In genomic region chr10:42875388-42875755, GRCh38 we compare ENCODE assay signal across 1 cellular context.
TF ChIP-seq lines count a peak whose summit lies in the region.

No MANE protein-coding gene starts in this region.

TF ChIP-seq in H1, 55 proteins besides CTCF, POLR2A, EP300 and RAD21:
- no peak for TF ChIP-seq POU5F1 (IDR thresholded peaks at IDR 0.05; ENCODE audit: low read depth, low read length)
TF ChIP-seq in H1: peak in this region for 0.
